8 cellular contexts compared by ENCODE assay signal in the genomic region with DNA sequence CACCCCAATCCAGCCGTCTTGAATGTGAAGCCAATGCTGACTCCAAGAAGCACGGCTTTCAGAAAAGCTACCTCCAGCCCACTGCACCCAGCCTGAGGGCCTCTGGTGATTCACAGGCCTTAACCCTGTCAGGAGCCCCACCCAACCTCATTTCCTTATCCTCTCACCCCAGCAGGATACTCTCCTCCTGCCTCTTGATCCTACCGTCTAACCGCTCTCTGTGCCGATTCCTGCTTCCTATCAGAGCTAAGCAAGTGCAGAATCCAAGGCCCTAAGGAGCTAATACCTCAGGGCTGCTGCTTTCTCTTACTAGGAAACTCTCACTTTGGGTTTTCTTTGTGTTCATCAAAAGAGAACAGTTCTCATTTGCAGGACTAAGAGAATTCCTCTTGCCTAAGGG. TPM values are rescaled to one million over a fixed set of nuclear protein-coding genes. Genes with fewer than 3 reads are reported as not detected.
DNase-seq lines count a peak whose midpoint lies in the region; ATAC-seq and TF ChIP-seq lines count a peak whose summit lies in the region.

No MANE protein-coding gene starts in this region.

- H3K4me1 Mint-ChIP-seq in IgD-negative memory B cell = peaks cover 8 to 21% (median 12%) of the 10 kb centered on the region in 3 donors
- H3K4me1 Mint-ChIP-seq in activated CD8-positive, alpha-beta T cell treated with anti-CD3 and anti-CD28 coated beads for 36 hours (ENCODE audit: low read depth) = peaks cover 69% of the 10 kb centered on the region

- peak overlapping the region; percentile 48 for H3K27ac ChIP-seq in foreskin keratinocyte

- H3K27ac Mint-ChIP-seq in IgD-negative memory B cell = peak overlapping the region in 2 of 3 donors; percentile 71 to 83
- H3K27ac Mint-ChIP-seq in activated CD8-positive, alpha-beta T cell treated with anti-CD3 and anti-CD28 coated beads for 36 hours = peak overlapping the region; percentile 59

- H3K27me3 Mint-ChIP-seq in IgD-negative memory B cell = peaks cover 1% of the 10 kb centered on the region
- H3K27me3 Mint-ChIP-seq in activated CD8-positive, alpha-beta T cell treated with anti-CD3 and anti-CD28 coated beads for 36 hours = no peaks in the 10 kb centered on the region

- ATAC-seq in activated CD8-positive, alpha-beta T cell treated with anti-CD3 and anti-CD28 coated beads for 36 hours = peak; percentile 76
- ATAC-seq in foreskin keratinocyte = peak; percentile 83
- no peak for ATAC-seq in HG03175 (IDR thresholded peaks at IDR 0.05; ENCODE audit: unreplicated experiment)
- no peak for ATAC-seq in HG03521 (IDR thresholded peaks at IDR 0.05; ENCODE audit: unreplicated experiment)
- ATAC-seq in HG03571 (IDR thresholded peaks at IDR 0.05; ENCODE audit: unreplicated experiment) = no peak

- intact Hi-C loops in activated CD8-positive, alpha-beta T cell treated with anti-CD3 and anti-CD28 coated beads for 36 hours (cut with micrococcal nuclease) = no loop called here

- no peak overlapping the region for H3K4me3 Mint-ChIP-seq in IgD-negative memory B cell
- no peak overlapping the region for H3K4me3 Mint-ChIP-seq in activated CD8-positive, alpha-beta T cell treated with anti-CD3 and anti-CD28 coated beads for 36 hours

- H3K4me1 ChIP-seq in foreskin keratinocyte = peaks cover 56% of the 10 kb centered on the region

- POLR2A ChIA-PET in activated CD8-positive, alpha-beta T cell treated with anti-CD3 and anti-CD28 coated beads for 36 hours (lab: Charles Lee) = interaction anchor here (0.6 to 6.6 kb wide), 7 partner anchors 9 to 133 kb away, joined by 3 to 77 read pairs (median 4); no protein-coding TSS in a partner anchor

- DNase-seq in activated CD8-positive, alpha-beta T cell treated with anti-CD3 and anti-CD28 coated beads for 36 hours = peak; percentile 65
- peak; percentile 73 to 86 for DNase-seq in foreskin keratinocyte
- DNase-seq in stimulated activated CD4-positive, alpha-beta T cell treated with anti-CD3 and anti-CD28 coated beads, Interleukin-15, amount 100 ng/mL, for 24 hours = peak; percentile 61
- DNase-seq in GF-D8 (lab: John Stamatoyannopoulos, UW) = no peak

- TF ChIP-seq CTCF in activated CD8-positive, alpha-beta T cell treated with anti-CD3 and anti-CD28 coated beads for 36 hours (IDR thresholded peaks at IDR 0.05) = no peak
- no peak for TF ChIP-seq CTCF in foreskin keratinocyte (conservative IDR thresholded peaks at IDR 0.05)

- CTCF ChIA-PET in activated CD8-positive, alpha-beta T cell treated with anti-CD3 and anti-CD28 coated beads for 36 hours (lab: Charles Lee) = interaction anchor here (1.1 to 3.6 kb wide), 10 partner anchors 9 to 144 kb away, joined by 3 to 15 read pairs (median 4); no protein-coding TSS in a partner anchor

- H3K36me3 Mint-ChIP-seq in IgD-negative memory B cell = peaks cover 1% of the 10 kb centered on the region
- H3K36me3 Mint-ChIP-seq in activated CD8-positive, alpha-beta T cell treated with anti-CD3 and anti-CD28 coated beads for 36 hours (ENCODE audit: low read depth) = no peaks in the 10 kb centered on the region

- H3K27me3 ChIP-seq in foreskin keratinocyte = no peaks in the 10 kb centered on the region

- no peaks in the 10 kb centered on the region for H3K9me3 Mint-ChIP-seq in IgD-negative memory B cell
- H3K9me3 Mint-ChIP-seq in activated CD8-positive, alpha-beta T cell treated with anti-CD3 and anti-CD28 coated beads for 36 hours = no peaks in the 10 kb centered on the region

RNA-seq across cellular contexts. Expression of a gene that starts 47.2 kb away (rescaled TPM):
- polyA plus RNA-seq in IgD-negative memory B cell (1.6 TPM), foreskin keratinocyte (2.8 and 3.5 TPM in 2 replicates)
- total RNA-seq in activated CD8-positive, alpha-beta T cell treated with anti-CD3 and anti-CD28 coated beads for 36 hours = 1 to 10 TPM; 6.5 to 6.9 TPM
- total RNA-seq in foreskin keratinocyte = 10.4 and 10.9 TPM in 2 replicates

Comparison
In these comparisons a context has a peak if more than half of its experiments do, and no peak if none do; other contexts are left out.
1. ATAC-seq: peak in activated CD8-positive, alpha-beta T cell treated with anti-CD3 and anti-CD28 coated beads for 36 hours (single experiment) and foreskin keratinocyte (single experiment); none in HG03175 (single experiment), HG03521 (single experiment) and HG03571 (single experiment).